In genomic region chr21:42630626-42631025, GRCh38 we compare ENCODE assay signal across 17 cellular contexts.
"Had no signal": no experiment of that assay in that cellular context is flagged by ENCODE, and none has a peak within 500 bp of the region (broad histone marks: within the 10 kb centered on the region; RNA-seq: fewer than 3 reads in every experiment).

No MANE protein-coding gene starts in this region.

- H3K4me3 ChIP-seq: psoas muscle, tibial nerve had no signal

- ATAC-seq: activated T-cell treated with anti-CD3 and anti-CD28 coated beads, Interleukin-2, amount 50 U/mL, for 4 hours; natural killer cell; psoas muscle; stimulated activated memory B cell treated with anti-CD40 and anti-IgM and Interleukin-4, amounts not matched to agents 10 μg/mL and 1 μg/mL and 100 μg/mL, for 72 hours had no signal

- H3K4me1 ChIP-seq: psoas muscle, tibial nerve had no signal

- H3K9me3 ChIP-seq: psoas muscle, tibial nerve had no signal

- H3K27me3 ChIP-seq: tibial nerve had no signal

- H3K27ac ChIP-seq: psoas muscle, tibial nerve had no signal

- H3K36me3 ChIP-seq: tibial nerve had no signal

- DNase-seq: activated CD4-positive, alpha-beta memory T cell treated with anti-CD3 and anti-CD28 coated beads, Interleukin-2, amount 10 ng/mL, durations not matched to agents 7 days and 5 days; activated CD4-positive, alpha-beta T cell treated with anti-CD3 and anti-CD28 coated beads for 36 hours; activated naive CD8-positive, alpha-beta T cell treated with anti-CD3 and anti-CD28 coated beads, Interleukin-2, amount 10 ng/mL, durations not matched to agents 7 days and 5 days; activated T-cell treated with anti-CD3 and anti-CD28 coated beads, Interleukin-2, amount 50 U/mL, for 4 hours; anterior cingulate cortex; cerebellar nuclear complex; effector CD8-positive, alpha-beta T cell; foreskin fibroblast; glutamatergic neuron; hypothalamus; kidney glomerular epithelial cell; natural killer cell; nucleus accumbens; T-helper 17 cell had no signal
